In genomic region chr7:41674505-41675023, GRCh38 we compare ENCODE assay signal across 20 cellular contexts. TPM values are rescaled to one million over a fixed set of nuclear protein-coding genes. Genes with fewer than 3 reads are reported as not detected.
DNase-seq lines count a peak whose midpoint lies in the region; ATAC-seq, FAIRE-seq and TF ChIP-seq lines count a peak whose summit lies in the region.
"Had no signal": no experiment of that assay in that cellular context is flagged by ENCODE, and none has a peak within 500 bp of the region (broad histone marks: within the 10 kb centered on the region; RNA-seq: fewer than 3 reads in every experiment).

No MANE protein-coding gene starts in this region.

- H2AFZ ChIP-seq in OCI-LY3 (ENCODE audit: low read depth, low read length): 0 out of 2 replicates have a peak overlapping the region, but pooled peaks have one; percentile 8

- no peaks in the 10 kb centered on the region for H3K36me3 ChIP-seq in OCI-LY3 (replicated peaks; ENCODE audit: low read depth, low read length)
- H3K36me3 ChIP-seq: HAP-1 had no signal

- H3K4me1 ChIP-seq in A549 (no peaks in the 10 kb centered on the region), OCI-LY3 (ENCODE audit: low read length) (no peaks in the 10 kb centered on the region)
- H3K4me1 ChIP-seq: HAP-1 had no signal

- no peak overlapping the region for H3K4me3 Mint-ChIP-seq in WTC11
- H3K4me3 Mint-ChIP-seq: CD4-positive, alpha-beta memory T cell; HFFc6 had no signal

- no peak overlapping the region for H3K9ac ChIP-seq in OCI-LY3 (ENCODE audit: low read length)

- H3K79me2 ChIP-seq in OCI-LY3 (ENCODE audit: low read length): no peaks in the 10 kb centered on the region

- TF ChIP-seq CTCF in A549 (IDR thresholded peaks at IDR 0.05) (no peak), OCI-LY3 (IDR thresholded peaks at IDR 0.05; ENCODE audit: low read depth, low read length) (no peak), WTC11 (IDR thresholded peaks at IDR 0.05) (no peak), GM10248 (IDR thresholded peaks at IDR 0.05; ENCODE audit: control extremely low read depth, extremely low read depth, low read depth, missing control alignments) (no peak)

- H3K27me3 Mint-ChIP-seq in WTC11 (ENCODE audit: low read depth): no peaks in the 10 kb centered on the region; the same call in 1 of the 2 replicates
- H3K27me3 Mint-ChIP-seq: CD4-positive, alpha-beta memory T cell had no signal

- H3K4me2 ChIP-seq in A549: no peak overlapping the region
- H3K4me2 ChIP-seq in OCI-LY3 (ENCODE audit: low read length): no peak overlapping the region

- no peak for TF ChIP-seq EP300 in A549 (IDR thresholded peaks at IDR 0.05)

- ATAC-seq in A549: no peak
- no peak for ATAC-seq in WTC11

- WGBS in A549 (ENCODE audit: missing lambda C conversion rate): 8% methylated on average over 4 of the region's 4 CpGs

- H3K27ac Mint-ChIP-seq in WTC11: peak overlapping the region; percentile 64; the same call in 1 of the 2 replicates
- H3K27ac Mint-ChIP-seq: CD4-positive, alpha-beta memory T cell; HFFc6 had no signal

- TF ChIP-seq RAD21 in A549 (conservative IDR thresholded peaks at IDR 0.05 in 1 of 2, IDR thresholded peaks at IDR 0.05 in 1 of 2): no peak

- H3K27me3 ChIP-seq in OCI-LY3 (ENCODE audit: low read depth, low read length): no peaks in the 10 kb centered on the region

- H3K4me3 ChIP-seq in A549: no peak overlapping the region
- H3K4me3 ChIP-seq in OCI-LY3 (ENCODE audit: low read length): no peak overlapping the region
- H3K4me3 ChIP-seq: HAP-1 had no signal

- POLR2A ChIA-PET in A549 (lab: Yijun Ruan, JAX): no interaction called here
- POLR2A ChIA-PET in WTC11 (lab: Charles Lee): interaction anchor here (0.7 kb wide), 1 partner anchor 59 kb away, joined by 3 read pairs; no protein-coding TSS in a partner anchor
- POLR2A ChIA-PET in GM10248 (lab: Yijun Ruan, JAX): no interaction called here

- H3K9me3 Mint-ChIP-seq in WTC11: peaks cover 15% of the 10 kb centered on the region; the same call in 1 of the 2 replicates
- H3K9me3 Mint-ChIP-seq: HFFc6 had no signal

- CTCF ChIA-PET in A549 (lab: Yijun Ruan, JAX): no interaction called here
- CTCF ChIA-PET in WTC11 (lab: Charles Lee): no interaction called here
- CTCF ChIA-PET in GM10248 (lab: Yijun Ruan, JAX): no interaction called here

- no peaks in the 10 kb centered on the region for H4K20me1 ChIP-seq in OCI-LY3 (ENCODE audit: insufficient read depth, low read length)

- no peak for DNase-seq in A549 (ENCODE audit: low read depth in 1 of 2, low spot score in 1 of 2)
- DNase-seq in WTC11 (ENCODE audit: low spot score): no peak
- DNase-seq in NCI-H187 treated with DMSO at 0.1 percent for 48 hours (lab: John Stamatoyannopoulos, UW): no peak
- no peak for DNase-seq in GM10248 (ENCODE audit: extremely low spot score)
- no peak for DNase-seq in epidermal melanocyte (ENCODE audit: insufficient read length, low spot score)
- DNase-seq: C1 segment of cervical spinal cord; CD4-positive, alpha-beta memory T cell; COR-L47; DMS153; DND-41; EL; GDM1; GOT3; HFFc6 had no signal

- no peaks in the 10 kb centered on the region; the same call in 1 of the 2 replicates for H3K36me3 Mint-ChIP-seq in WTC11
- H3K36me3 Mint-ChIP-seq: CD4-positive, alpha-beta memory T cell had no signal

- H3K4me1 Mint-ChIP-seq in WTC11: peaks cover 14% of the 10 kb centered on the region
- H3K4me1 Mint-ChIP-seq: CD4-positive, alpha-beta memory T cell had no signal

- no peak for TF ChIP-seq POLR2A in A549 (IDR thresholded peaks at IDR 0.05; ENCODE audit: low read length)

- H3K27ac ChIP-seq in A549: no peak overlapping the region
- no peak overlapping the region for H3K27ac ChIP-seq in OCI-LY3 (ENCODE audit: low read length)
- H3K27ac ChIP-seq: 22Rv1 had no signal

- peak; percentile 63 for FAIRE-seq in A549 (lab: Jason Lieb, UNC)
- FAIRE-seq: GM12891, GM18507, H54 had no signal

- no peaks in the 10 kb centered on the region for H3K9me3 ChIP-seq in A549
- no peaks in the 10 kb centered on the region for H3K9me3 ChIP-seq in OCI-LY3 (ENCODE audit: insufficient read depth, low read length)
- H3K9me3 ChIP-seq: HAP-1 had no signal

TF ChIP-seq in A549, 52 proteins besides CTCF, POLR2A, EP300 and RAD21:
- TF ChIP-seq FOSL2 (IDR thresholded peaks at IDR 0.05) (no peak), FOSL2 (CRISPR knock-in tag; IDR thresholded peaks at IDR 0.05) (no peak), KDM5A (IDR thresholded peaks at IDR 0.05) (no peak), SMC3 (IDR thresholded peaks at IDR 0.05) (no peak), RARB (CRISPR knock-in tag; IDR thresholded peaks at IDR 0.05) (no peak), HOXA7 (CRISPR knock-in tag; IDR thresholded peaks at IDR 0.05) (no peak), ZNF302 (CRISPR knock-in tag; IDR thresholded peaks at IDR 0.05) (no peak), TFCP2L1 (CRISPR knock-in tag; IDR thresholded peaks at IDR 0.05) (no peak), MAFK (IDR thresholded peaks at IDR 0.05; ENCODE audit: partially characterized antibody) (no peak), PHF8 (IDR thresholded peaks at IDR 0.05; ENCODE audit: borderline replicate concordance, low read depth) (no peak), NR3C1 (IDR thresholded peaks at IDR 0.05) (no peak), MAX (IDR thresholded peaks at IDR 0.05) (no peak), SREBF2 (IDR thresholded peaks at IDR 0.05) (no peak), USF2 (IDR thresholded peaks at IDR 0.05) (no peak), HES2 (IDR thresholded peaks at IDR 0.05) (no peak)

TF ChIP-seq in WTC11, 78 proteins besides CTCF, POLR2A, EP300 and RAD21:
- no peak for TF ChIP-seq TEAD4 (CRISPR knock-in tag; IDR thresholded peaks at IDR 0.05)
- no peak for TF ChIP-seq KAT7 (CRISPR knock-in tag; IDR thresholded peaks at IDR 0.05; ENCODE audit: borderline replicate concordance)
- TF ChIP-seq FOXP1 (CRISPR knock-in tag; IDR thresholded peaks at IDR 0.05; ENCODE audit: borderline replicate concordance): no peak
- no peak for TF ChIP-seq ZNF512 (CRISPR knock-in tag; IDR thresholded peaks at IDR 0.05; ENCODE audit: borderline replicate concordance)
- no peak for TF ChIP-seq CREB1 (CRISPR knock-in tag; IDR thresholded peaks at IDR 0.05)
- TF ChIP-seq ZNF532 (CRISPR knock-in tag; IDR thresholded peaks at IDR 0.05; ENCODE audit: borderline replicate concordance): no peak
- TF ChIP-seq CBFB (CRISPR knock-in tag; IDR thresholded peaks at IDR 0.05; ENCODE audit: low read depth): no peak
- TF ChIP-seq NR3C1 (CRISPR knock-in tag; conservative IDR thresholded peaks at IDR 0.05; ENCODE audit: low read depth): no peak
- no peak for TF ChIP-seq ZNF232 (CRISPR knock-in tag; IDR thresholded peaks at IDR 0.05)
- no peak for TF ChIP-seq ZMAT4 (CRISPR knock-in tag; IDR thresholded peaks at IDR 0.05)

RNA-seq across cellular contexts. Expression of gene INHBA, which starts 28.3 kb away (rescaled TPM):
- 0.13 and 0.15 TPM in 2 replicates for polyA plus RNA-seq in A549 (2011; rRNA removed)
- polyA plus RNA-seq in A549 (2012; cell fraction: cytosol; rRNA removed): 0.01 and 0.03 TPM in 2 replicates
- polyA plus RNA-seq in A549 (2012; cell fraction: nucleus; rRNA removed): 0.08 and 0.29 TPM in 2 replicates
- 0.09 to 0.23 TPM (median 0.20 TPM) in 3 replicates for polyA plus RNA-seq in A549 (2017; fragmentation: RNase III; extraction: RNeasy Plus Mini Kit Qiagen cat#74134 plus additional on column Dnase treatment)
- polyA minus RNA-seq in A549 (2011; rRNA and poly(A)+ RNA removed): 0.21 and 0.39 TPM in 2 replicates
- total RNA-seq in WTC11 (2021): 0.16 to 1.0 TPM (median 0.44 TPM) in 3 replicates
- polyA plus RNA-seq: CD4-positive, alpha-beta memory T cell had no signal
